Comparison of ENCODE assay signal across 9 cellular contexts in genomic region chr10:72997099-72997498, GRCh38. TPM values are rescaled to one million over a fixed set of nuclear protein-coding genes. Genes with fewer than 3 reads are reported as not detected.
"Had no signal": no experiment of that assay in that cellular context is flagged by ENCODE, and none has a peak within 500 bp of the region (broad histone marks: within the 10 kb centered on the region; RNA-seq: fewer than 3 reads in every experiment).

No MANE protein-coding gene starts in this region.

- DNase-seq: H9, HCEC 1CT, IMR-90, KBM-7 had no signal

- H2AFZ ChIP-seq: GM23338 had no signal

- H3K9ac ChIP-seq: KMS-11 had no signal

- H3K27ac Mint-ChIP-seq: GM23338, H9 had no signal

- H3K27ac ChIP-seq: HL-60, KMS-11 had no signal

- H3K4me2 ChIP-seq: GM23338, KMS-11 had no signal

- FAIRE-seq: H1 had no signal

- H3K4me3 ChIP-seq: GM23338 had no signal

- H3K4me3 Mint-ChIP-seq: GM23338, H9 had no signal

- H3K4me1 Mint-ChIP-seq: H9 had no signal

- ATAC-seq: GM23338 had no signal

RNA-seq across cellular contexts. Expression of gene PLA2G12B, which starts 42.5 kb away (rescaled TPM):
- total RNA-seq: GM23338, H1, H9, HT1080, IMR-90 had no signal
- polyA plus RNA-seq: GM23338, H1, IMR-90 had no signal
